ENCODE assay signal across 13 cellular contexts in the genomic region with DNA sequence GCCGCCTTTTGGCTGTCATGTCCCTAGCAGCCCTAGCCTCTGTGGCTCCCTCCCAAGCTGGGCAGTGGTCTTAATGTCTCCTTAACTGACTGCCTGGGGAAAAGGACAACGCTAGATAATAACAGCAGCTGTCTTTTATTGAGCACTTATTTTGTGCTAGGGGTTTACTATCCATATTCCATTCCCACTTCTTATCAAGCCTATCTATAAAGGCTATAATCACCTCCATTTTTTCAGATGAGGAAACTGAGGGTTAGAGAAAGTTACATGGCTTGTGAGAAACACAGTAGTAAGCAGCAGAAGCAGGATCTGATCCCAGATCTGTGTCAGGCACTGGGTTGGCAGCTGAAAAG. TPM values are rescaled to one million over a fixed set of nuclear protein-coding genes. Genes with fewer than 3 reads are reported as not detected.
DNase-seq lines count a peak whose midpoint lies in the region; ATAC-seq lines count a peak whose summit lies in the region.
"Had no signal": no experiment of that assay in that cellular context is flagged by ENCODE, and none has a peak within 500 bp of the region (broad histone marks: within the 10 kb centered on the region; RNA-seq: fewer than 3 reads in every experiment).

No MANE protein-coding gene starts in this region.

- no peaks in the 10 kb centered on the region for H3K27me3 Mint-ChIP-seq in stimulated activated naive CD8-positive, alpha-beta T cell treated with anti-CD3 and anti-CD28 coated beads, Interleukin-15, Interleukin-2, amounts not matched to agents 100 ng/mL and 50 ng/mL, for 24 hours
- H3K27me3 Mint-ChIP-seq in stimulated activated naive CD8-positive, alpha-beta T cell treated with anti-CD3 and anti-CD28 coated beads, Interleukin-15, amount 100 ng/mL, for 72 hours = no peaks in the 10 kb centered on the region
- H3K27me3 Mint-ChIP-seq in activated T-helper 1 cell treated with anti-CD3 and anti-CD28 coated beads, Interleukin-12 subunit alpha, Interleukin-12 subunit beta, Interleukin-2, Interleukin-4 antibody, amounts not matched to agents 30 ng/mL and 10 ng/mL and 1 ng/mL, durations not matched to agents 14 hours and 24 hours and 36 hours (ENCODE audit: insufficient read depth) = no peaks in the 10 kb centered on the region
- H3K27me3 Mint-ChIP-seq in memory B cell = no peaks in the 10 kb centered on the region

- H3K9me3 Mint-ChIP-seq in stimulated activated naive CD8-positive, alpha-beta T cell treated with anti-CD3 and anti-CD28 coated beads, Interleukin-15, Interleukin-2, amounts not matched to agents 100 ng/mL and 50 ng/mL, for 24 hours = no peaks in the 10 kb centered on the region
- no peaks in the 10 kb centered on the region for H3K9me3 Mint-ChIP-seq in stimulated activated naive CD8-positive, alpha-beta T cell treated with anti-CD3 and anti-CD28 coated beads, Interleukin-15, amount 100 ng/mL, for 72 hours
- H3K9me3 Mint-ChIP-seq in activated T-helper 1 cell treated with anti-CD3 and anti-CD28 coated beads, Interleukin-12 subunit alpha, Interleukin-12 subunit beta, Interleukin-2, Interleukin-4 antibody, amounts not matched to agents 30 ng/mL and 10 ng/mL and 1 ng/mL, durations not matched to agents 14 hours and 24 hours and 36 hours = no peaks in the 10 kb centered on the region
- no peaks in the 10 kb centered on the region for H3K9me3 Mint-ChIP-seq in memory B cell

- peaks cover 97% of the 10 kb centered on the region for H3K4me1 Mint-ChIP-seq in stimulated activated naive CD8-positive, alpha-beta T cell treated with anti-CD3 and anti-CD28 coated beads, Interleukin-15, Interleukin-2, amounts not matched to agents 100 ng/mL and 50 ng/mL, for 24 hours (ENCODE audit: low read depth)
- H3K4me1 Mint-ChIP-seq in stimulated activated naive CD8-positive, alpha-beta T cell treated with anti-CD3 and anti-CD28 coated beads, Interleukin-15, amount 100 ng/mL, for 72 hours = peaks cover 100% of the 10 kb centered on the region
- peaks cover 77% of the 10 kb centered on the region for H3K4me1 Mint-ChIP-seq in activated T-helper 1 cell treated with anti-CD3 and anti-CD28 coated beads, Interleukin-12 subunit alpha, Interleukin-12 subunit beta, Interleukin-2, Interleukin-4 antibody, amounts not matched to agents 30 ng/mL and 10 ng/mL and 1 ng/mL, durations not matched to agents 14 hours and 24 hours and 36 hours (ENCODE audit: low read depth)
- H3K4me1 Mint-ChIP-seq in memory B cell = peaks cover 86% of the 10 kb centered on the region

- intact Hi-C loops in activated T-helper 1 cell treated with anti-CD3 and anti-CD28 coated beads, Interleukin-12 subunit alpha, Interleukin-12 subunit beta, Interleukin-2, Interleukin-4 antibody, amounts not matched to agents 30 ng/mL and 10 ng/mL and 1 ng/mL, durations not matched to agents 14 hours and 24 hours and 36 hours (cut with micrococcal nuclease) = loop anchor here (5.0 kb wide), 1 partner anchor 256 kb away; no protein-coding TSS in a partner anchor

- H3K27ac Mint-ChIP-seq in stimulated activated naive CD8-positive, alpha-beta T cell treated with anti-CD3 and anti-CD28 coated beads, Interleukin-15, Interleukin-2, amounts not matched to agents 100 ng/mL and 50 ng/mL, for 24 hours = peak overlapping the region; percentile 99
- H3K27ac Mint-ChIP-seq in stimulated activated naive CD8-positive, alpha-beta T cell treated with anti-CD3 and anti-CD28 coated beads, Interleukin-15, amount 100 ng/mL, for 72 hours = no peak overlapping the region
- H3K27ac Mint-ChIP-seq in activated T-helper 1 cell treated with anti-CD3 and anti-CD28 coated beads, Interleukin-12 subunit alpha, Interleukin-12 subunit beta, Interleukin-2, Interleukin-4 antibody, amounts not matched to agents 30 ng/mL and 10 ng/mL and 1 ng/mL, durations not matched to agents 14 hours and 24 hours and 36 hours = peak overlapping the region; percentile 97
- peak overlapping the region; percentile 78 for H3K27ac Mint-ChIP-seq in memory B cell

- DNase-seq in stimulated activated naive CD8-positive, alpha-beta T cell treated with anti-CD3 and anti-CD28 coated beads, Interleukin-15, amount 100 ng/mL, for 72 hours = no peak
- no peak for DNase-seq in activated T-helper 1 cell treated with anti-CD3 and anti-CD28 coated beads, Interleukin-12 subunit alpha, Interleukin-12 subunit beta, Interleukin-2, Interleukin-4 antibody, amounts not matched to agents 30 ng/mL and 10 ng/mL and 1 ng/mL, durations not matched to agents 14 hours and 24 hours and 36 hours (ENCODE audit: low spot score)
- no peak for DNase-seq in memory B cell (ENCODE audit: low spot score in 2 of 2)
- DNase-seq in ecto neural progenitor cell (ENCODE audit: low spot score) = no peak
- no peak for DNase-seq in NCI-H146 treated with DMSO at 0.1 percent for 48 hours (lab: John Stamatoyannopoulos, UW; ENCODE audit: unreplicated experiment)
- DNase-seq in NCI-H2107 treated with DMSO at 0.1 percent for 48 hours (lab: John Stamatoyannopoulos, UW; ENCODE audit: unreplicated experiment) = no peak
- DNase-seq in superior temporal gyrus (ENCODE audit: extremely low spot score) = no peak
- DNase-seq: NCI-H1105, NCI-H510A, SIG-M5 had no signal

- H3K36me3 Mint-ChIP-seq in stimulated activated naive CD8-positive, alpha-beta T cell treated with anti-CD3 and anti-CD28 coated beads, Interleukin-15, Interleukin-2, amounts not matched to agents 100 ng/mL and 50 ng/mL, for 24 hours (ENCODE audit: low read depth) = peaks cover 36% of the 10 kb centered on the region
- peaks cover 29% of the 10 kb centered on the region for H3K36me3 Mint-ChIP-seq in activated T-helper 1 cell treated with anti-CD3 and anti-CD28 coated beads, Interleukin-12 subunit alpha, Interleukin-12 subunit beta, Interleukin-2, Interleukin-4 antibody, amounts not matched to agents 30 ng/mL and 10 ng/mL and 1 ng/mL, durations not matched to agents 14 hours and 24 hours and 36 hours (ENCODE audit: low read depth)
- H3K36me3 Mint-ChIP-seq in memory B cell = peaks cover 8% of the 10 kb centered on the region

- ATAC-seq in stimulated activated naive CD8-positive, alpha-beta T cell treated with anti-CD3 and anti-CD28 coated beads, Interleukin-15, amount 100 ng/mL, for 72 hours = no peak
- no peak for ATAC-seq in memory B cell (ENCODE audit: low read depth)
- ATAC-seq: activated CD4-positive, CD25-positive, alpha-beta regulatory T cell treated with anti-CD3 and anti-CD28 coated beads, Interleukin-2, amount 50 U/mL, for 24 hours had no signal

- no peak overlapping the region for H3K4me3 Mint-ChIP-seq in stimulated activated naive CD8-positive, alpha-beta T cell treated with anti-CD3 and anti-CD28 coated beads, Interleukin-15, Interleukin-2, amounts not matched to agents 100 ng/mL and 50 ng/mL, for 24 hours
- H3K4me3 Mint-ChIP-seq in stimulated activated naive CD8-positive, alpha-beta T cell treated with anti-CD3 and anti-CD28 coated beads, Interleukin-15, amount 100 ng/mL, for 72 hours = no peak overlapping the region
- H3K4me3 Mint-ChIP-seq in activated T-helper 1 cell treated with anti-CD3 and anti-CD28 coated beads, Interleukin-12 subunit alpha, Interleukin-12 subunit beta, Interleukin-2, Interleukin-4 antibody, amounts not matched to agents 30 ng/mL and 10 ng/mL and 1 ng/mL, durations not matched to agents 14 hours and 24 hours and 36 hours = no peak overlapping the region
- peak overlapping the region; percentile 11 for H3K4me3 Mint-ChIP-seq in memory B cell

RNA-seq across cellular contexts. Expression of a gene that starts 6.2 kb away (rescaled TPM):
- 551 and 575 TPM in 2 replicates for total RNA-seq in activated T-helper 1 cell treated with anti-CD3 and anti-CD28 coated beads, Interleukin-12 subunit alpha, Interleukin-12 subunit beta, Interleukin-2, Interleukin-4 antibody, amounts not matched to agents 30 ng/mL and 10 ng/mL and 1 ng/mL, durations not matched to agents 14 hours and 24 hours and 36 hours

RNA-seq across cellular contexts. Expression of a gene that starts 20.4 kb away (rescaled TPM):
- total RNA-seq in activated T-helper 1 cell treated with anti-CD3 and anti-CD28 coated beads, Interleukin-12 subunit alpha, Interleukin-12 subunit beta, Interleukin-2, Interleukin-4 antibody, amounts not matched to agents 30 ng/mL and 10 ng/mL and 1 ng/mL, durations not matched to agents 14 hours and 24 hours and 36 hours = 14.8 and 22.1 TPM in 2 replicates

RNA-seq across cellular contexts. Expression of a gene that starts 31.7 kb away (rescaled TPM):
- 394 and 411 TPM in 2 replicates for total RNA-seq in activated T-helper 1 cell treated with anti-CD3 and anti-CD28 coated beads, Interleukin-12 subunit alpha, Interleukin-12 subunit beta, Interleukin-2, Interleukin-4 antibody, amounts not matched to agents 30 ng/mL and 10 ng/mL and 1 ng/mL, durations not matched to agents 14 hours and 24 hours and 36 hours
- total RNA-seq: fibroblast of villous mesenchyme had no signal

RNA-seq across cellular contexts. Expression of a gene that starts 52.0 kb away (rescaled TPM):
- total RNA-seq in activated T-helper 1 cell treated with anti-CD3 and anti-CD28 coated beads, Interleukin-12 subunit alpha, Interleukin-12 subunit beta, Interleukin-2, Interleukin-4 antibody, amounts not matched to agents 30 ng/mL and 10 ng/mL and 1 ng/mL, durations not matched to agents 14 hours and 24 hours and 36 hours = 37.0 and 37.1 TPM in 2 replicates

Comparison
In these comparisons a context has a peak if more than half of its experiments do, and no peak if none do; other contexts are left out.
1. H3K27ac Mint-ChIP-seq: peak in stimulated activated naive CD8-positive, alpha-beta T cell treated with anti-CD3 and anti-CD28 coated beads, Interleukin-15, Interleukin-2, amounts not matched to agents 100 ng/mL and 50 ng/mL, for 24 hours (single experiment), activated T-helper 1 cell treated with anti-CD3 and anti-CD28 coated beads, Interleukin-12 subunit alpha, Interleukin-12 subunit beta, Interleukin-2, Interleukin-4 antibody, amounts not matched to agents 30 ng/mL and 10 ng/mL and 1 ng/mL, durations not matched to agents 14 hours and 24 hours and 36 hours (single experiment) and memory B cell (single experiment); none in stimulated activated naive CD8-positive, alpha-beta T cell treated with anti-CD3 and anti-CD28 coated beads, Interleukin-15, amount 100 ng/mL, for 72 hours (0 of 2).